ENCODE assay signal across 15 cellular contexts in genomic region chr13:110106726-110107125, GRCh38.
A peak's percentile ranks its signal among the peaks of the same experiment; 100 is the strongest.
DNase-seq lines count a peak whose midpoint lies in the region; ATAC-seq, FAIRE-seq and TF ChIP-seq lines count a peak whose summit lies in the region.
"Had no signal": no experiment of that assay in that cellular context is flagged by ENCODE, and none has a peak within 500 bp of the region (broad histone marks: within the 10 kb centered on the region; RNA-seq: fewer than 3 reads in every experiment).

No MANE protein-coding gene starts in this region.

- intact Hi-C loops in pancreas (cut with DNase I), result loop anchor here in 2 of 3 donors (5.0 to 10.0 kb wide), 3 partner anchors 962 to 1144 kb away; no protein-coding TSS in a partner anchor
- intact Hi-C loops in naive thymus-derived CD4-positive, alpha-beta T cell (cut with micrococcal nuclease), result no loop called here

- H3K79me2 ChIP-seq in SK-N-SH (ENCODE audit: insufficient read depth), result no peaks in the 10 kb centered on the region

- H2AFZ ChIP-seq in SK-N-SH (ENCODE audit: low read depth), result no peak overlapping the region; the same call in 1 of the 2 replicates

- H3K27me3 Mint-ChIP-seq in naive thymus-derived CD4-positive, alpha-beta T cell, result no peaks in the 10 kb centered on the region
- H3K27me3 Mint-ChIP-seq: effector memory CD8-positive, alpha-beta T cell had no signal

- FAIRE-seq in pancreas (lab: Jason Lieb, UNC), result no peak
- FAIRE-seq: GM18507 had no signal

- H3K27ac Mint-ChIP-seq in naive thymus-derived CD4-positive, alpha-beta T cell, result no peak overlapping the region
- H3K27ac Mint-ChIP-seq: effector memory CD8-positive, alpha-beta T cell had no signal

- peaks cover 14% of the 10 kb centered on the region for H3F3A ChIP-seq in SK-N-SH (replicated peaks; ENCODE audit: insufficient read depth)

- 70% methylated on average over 7 of the region's 7 CpGs for WGBS in SK-N-SH (ENCODE audit: low lambda C conversion rate)
- 45 to 51% methylated on average over 7 of the region's 7 CpGs for WGBS in pancreas, 2 donors

- H3K9me2 ChIP-seq in SK-N-SH, result no peaks in the 10 kb centered on the region

- no peaks in the 10 kb centered on the region for H3K4me1 Mint-ChIP-seq in naive thymus-derived CD4-positive, alpha-beta T cell

- POLR2A ChIA-PET in SK-N-SH (lab: Yijun Ruan, JAX) (no interaction called here), HEK293T (lab: Yijun Ruan, JAX) (no interaction called here)
- POLR2A ChIA-PET in naive thymus-derived CD4-positive, alpha-beta T cell (lab: Charles Lee), result no interaction called here

- no peak overlapping the region for H3K4me2 ChIP-seq in SK-N-SH
- H3K4me2 ChIP-seq: smooth muscle cell had no signal

- DNase-seq in AG08395 (ENCODE audit: low spot score) (peak; percentile 49), SK-N-SH (no peak), globus pallidus (ENCODE audit: low spot score) (peak; percentile 38), pancreas (peak in 2 of 6 donors; percentile 43), HEK293T (ENCODE audit: extremely low spot score) (no peak)
- DNase-seq in naive thymus-derived CD4-positive, alpha-beta T cell, result no peak
- DNase-seq in stimulated activated CD4-positive, alpha-beta T cell treated with anti-CD3 and anti-CD28 coated beads, Interleukin-15, amount 100 ng/mL, for 24 hours, result no peak
- DNase-seq: activated T-cell treated with anti-CD3 and anti-CD28 coated beads, Interleukin-2, amount 50 U/mL, for 1 hour; effector memory CD8-positive, alpha-beta T cell; NCI-H2029 treated with DMSO at 0.1 percent for 48 hours; WERI-Rb-1 had no signal

- no peaks in the 10 kb centered on the region for H3K36me3 Mint-ChIP-seq in naive thymus-derived CD4-positive, alpha-beta T cell

- H3K27ac ChIP-seq in SK-N-SH (ENCODE audit: low read depth in 2 of 2, low read length in 1 of 2) (no peak overlapping the region), pancreas (no peak overlapping the region)
- H3K27ac ChIP-seq in naive thymus-derived CD4-positive, alpha-beta T cell (ENCODE audit: low read depth, low read length), result no peak overlapping the region
- H3K27ac ChIP-seq: WERI-Rb-1 had no signal

- no peak for TF ChIP-seq CTCF in SK-N-SH (IDR thresholded peaks at IDR 0.05)
- TF ChIP-seq CTCF in pancreas (IDR thresholded peaks at IDR 0.05), result no peak

- no peak for TF ChIP-seq RAD21 in SK-N-SH (IDR thresholded peaks at IDR 0.05; ENCODE audit: low read length)

- ATAC-seq in pancreas, result peak; percentile 30 to 35 (median 34)
- ATAC-seq in naive thymus-derived CD4-positive, alpha-beta T cell, result no peak
- no peak for ATAC-seq in GM18861 (IDR thresholded peaks at IDR 0.05; ENCODE audit: unreplicated experiment)
- ATAC-seq: effector memory CD8-positive, alpha-beta T cell had no signal

- H3K36me3 ChIP-seq in SK-N-SH (replicated peaks in 1 of 2; ENCODE audit: control insufficient read depth in 1 of 2, insufficient read depth in 2 of 2, low read length in 1 of 2) (no peaks in the 10 kb centered on the region), pancreas (no peaks in the 10 kb centered on the region)
- H3K36me3 ChIP-seq in naive thymus-derived CD4-positive, alpha-beta T cell (ENCODE audit: control insufficient read depth in 2 of 3, insufficient read depth in 3 of 3, low read length in 3 of 3), result no peaks in the 10 kb centered on the region
- H3K36me3 ChIP-seq: BLaER1 treated with 17β-estradiol and CSF1 and Interleukin-3, amounts not matched to agents 10 nM and 100 nM; WERI-Rb-1 had no signal

- H3K4me3 Mint-ChIP-seq in naive thymus-derived CD4-positive, alpha-beta T cell, result no peak overlapping the region
- H3K4me3 Mint-ChIP-seq: effector memory CD8-positive, alpha-beta T cell had no signal

- TF ChIP-seq EP300 in SK-N-SH (IDR thresholded peaks at IDR 0.05; ENCODE audit: borderline replicate concordance in 1 of 2, low read depth in 1 of 2, low read length in 1 of 2), result no peak

- H3K4me3 ChIP-seq in SK-N-SH (ENCODE audit: low read depth in 2 of 2, low read length in 1 of 2) (no peak overlapping the region), pancreas (no peak overlapping the region)
- no peak overlapping the region for H3K4me3 ChIP-seq in naive thymus-derived CD4-positive, alpha-beta T cell (ENCODE audit: low read length)
- H3K4me3 ChIP-seq: BLaER1 treated with 17β-estradiol and CSF1 and Interleukin-3, amounts not matched to agents 10 nM and 100 nM; smooth muscle cell had no signal

- no peak overlapping the region for H3K9ac ChIP-seq in SK-N-SH

- H3K4me1 ChIP-seq in SK-N-SH (ENCODE audit: control insufficient read depth in 1 of 2, insufficient read depth in 2 of 2, low read depth in 1 of 2, low read length in 1 of 2) (peaks cover 6 to 14% of the 10 kb centered on the region in 2 experiments; a peak in 3 of 4 replicates), pancreas (peaks cover 0 to 3% (median 0%) of the 10 kb centered on the region in 3 donors)
- no peaks in the 10 kb centered on the region for H3K4me1 ChIP-seq in naive thymus-derived CD4-positive, alpha-beta T cell (ENCODE audit: control insufficient read depth in 2 of 2, insufficient read depth in 2 of 2, low read length in 2 of 2)

- peaks cover 0 to 13% (median 0%) of the 10 kb centered on the region in 11 donors for H3K9me3 Mint-ChIP-seq in naive thymus-derived CD4-positive, alpha-beta T cell

- CTCF ChIA-PET in SK-N-SH (lab: Yijun Ruan, JAX), result interaction anchor here (0.7 to 3.2 kb wide), 5 partner anchors 10 to 1191 kb away, joined by 3 to 20 read pairs (median 5); no protein-coding TSS in a partner anchor
- CTCF ChIA-PET in naive thymus-derived CD4-positive, alpha-beta T cell (lab: Charles Lee), result no interaction called here
- CTCF ChIA-PET in HEK293T (lab: Yijun Ruan, JAX), result no interaction called here

- no peaks in the 10 kb centered on the region for H3K27me3 ChIP-seq in SK-N-SH (ENCODE audit: insufficient read depth)
- no peaks in the 10 kb centered on the region for H3K27me3 ChIP-seq in pancreas
- H3K27me3 ChIP-seq in naive thymus-derived CD4-positive, alpha-beta T cell (ENCODE audit: control insufficient read depth in 2 of 2, insufficient read depth in 2 of 2, low read length in 2 of 2), result no peaks in the 10 kb centered on the region
- H3K27me3 ChIP-seq: BLaER1 treated with 17β-estradiol and CSF1 and Interleukin-3, amounts not matched to agents 10 nM and 100 nM had no signal

- H3K9me3 ChIP-seq in SK-N-SH (no peaks in the 10 kb centered on the region), pancreas (no peaks in the 10 kb centered on the region)
- no peaks in the 10 kb centered on the region for H3K9me3 ChIP-seq in naive thymus-derived CD4-positive, alpha-beta T cell (ENCODE audit: control insufficient read depth in 2 of 3, low read length in 3 of 3)

- no peaks in the 10 kb centered on the region for H4K20me1 ChIP-seq in SK-N-SH (ENCODE audit: insufficient read depth)
- H4K20me1 ChIP-seq: BLaER1 treated with 17β-estradiol and CSF1 and Interleukin-3, amounts not matched to agents 10 nM and 100 nM had no signal

TF ChIP-seq in SK-N-SH, 30 proteins besides CTCF, POLR2A, EP300 and RAD21:
- peak; percentile 44 for TF ChIP-seq NFIC (IDR thresholded peaks at IDR 0.05; ENCODE audit: borderline replicate concordance)
- TF ChIP-seq RXRA (IDR thresholded peaks at IDR 0.05; ENCODE audit: borderline replicate concordance, low read depth), result no peak
- no peak for TF ChIP-seq RFX5 (IDR thresholded peaks at IDR 0.05; ENCODE audit: low read length)
- no peak for TF ChIP-seq MXI1 (IDR thresholded peaks at IDR 0.05; ENCODE audit: low read depth, low read length)
- TF ChIP-seq, protein P1, sequence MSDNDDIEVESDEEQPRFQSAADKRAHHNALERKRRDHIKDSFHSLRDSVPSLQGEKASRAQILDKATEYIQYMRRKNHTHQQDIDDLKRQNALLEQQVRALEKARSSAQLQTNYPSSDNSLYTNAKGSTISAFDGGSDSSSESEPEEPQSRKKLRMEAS (IDR thresholded peaks at IDR 0.05; ENCODE audit: low read depth), result no peak
- TF ChIP-seq TCF12 (IDR thresholded peaks at IDR 0.05), result no peak
- TF ChIP-seq TAF1 (IDR thresholded peaks at IDR 0.05; ENCODE audit: borderline replicate concordance, low read depth, low read length), result no peak

TF ChIP-seq in HEK293T, 16 proteins besides CTCF, POLR2A, EP300 and RAD21:
- TF ChIP-seq BHLHE40 (IDR thresholded peaks at IDR 0.05; ENCODE audit: borderline replicate concordance) (no peak), LEF1 (IDR thresholded peaks at IDR 0.05; ENCODE audit: borderline replicate concordance) (no peak), ZNF384 (IDR thresholded peaks at IDR 0.05) (no peak), FOXA1 (IDR thresholded peaks at IDR 0.05) (no peak), FOXK2 (IDR thresholded peaks at IDR 0.05) (no peak), CTBP1 (IDR thresholded peaks at IDR 0.05; ENCODE audit: borderline replicate concordance) (no peak), ARNT (IDR thresholded peaks at IDR 0.05) (no peak), ELF4 (IDR thresholded peaks at IDR 0.05) (no peak), HDGF (IDR thresholded peaks at IDR 0.05; ENCODE audit: borderline replicate concordance) (no peak), SUZ12 (IDR thresholded peaks at IDR 0.05) (no peak)
- TF ChIP-seq, protein P2, sequence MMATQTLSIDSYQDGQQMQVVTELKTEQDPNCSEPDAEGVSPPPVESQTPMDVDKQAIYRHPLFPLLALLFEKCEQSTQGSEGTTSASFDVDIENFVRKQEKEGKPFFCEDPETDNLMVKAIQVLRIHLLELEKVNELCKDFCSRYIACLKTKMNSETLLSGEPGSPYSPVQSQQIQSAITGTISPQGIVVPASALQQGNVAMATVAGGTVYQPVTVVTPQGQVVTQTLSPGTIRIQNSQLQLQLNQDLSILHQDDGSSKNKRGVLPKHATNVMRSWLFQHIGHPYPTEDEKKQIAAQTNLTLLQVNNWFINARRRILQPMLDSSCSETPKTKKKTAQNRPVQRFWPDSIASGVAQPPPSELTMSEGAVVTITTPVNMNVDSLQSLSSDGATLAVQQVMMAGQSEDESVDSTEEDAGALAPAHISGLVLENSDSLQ (IDR thresholded peaks at IDR 0.05), result no peak

Comparison
In these comparisons a context has a peak if more than half of its experiments do, and no peak if none do; other contexts are left out.
1. DNase-seq: peak in AG08395 (single experiment) and globus pallidus (single experiment); none in SK-N-SH (single experiment), naive thymus-derived CD4-positive, alpha-beta T cell (0 of 9), stimulated activated CD4-positive, alpha-beta T cell treated with anti-CD3 and anti-CD28 coated beads, Interleukin-15, amount 100 ng/mL, for 24 hours (single experiment) and HEK293T (single experiment).
2. ATAC-seq: peak in pancreas (4 of 4); none in naive thymus-derived CD4-positive, alpha-beta T cell (single experiment) and GM18861 (single experiment).
3. intact Hi-C loops: an anchor here in pancreas (5.0 to 10.0 kb wide); none called in naive thymus-derived CD4-positive, alpha-beta T cell.